16 cellular contexts compared by ENCODE assay signal in the genomic region with DNA sequence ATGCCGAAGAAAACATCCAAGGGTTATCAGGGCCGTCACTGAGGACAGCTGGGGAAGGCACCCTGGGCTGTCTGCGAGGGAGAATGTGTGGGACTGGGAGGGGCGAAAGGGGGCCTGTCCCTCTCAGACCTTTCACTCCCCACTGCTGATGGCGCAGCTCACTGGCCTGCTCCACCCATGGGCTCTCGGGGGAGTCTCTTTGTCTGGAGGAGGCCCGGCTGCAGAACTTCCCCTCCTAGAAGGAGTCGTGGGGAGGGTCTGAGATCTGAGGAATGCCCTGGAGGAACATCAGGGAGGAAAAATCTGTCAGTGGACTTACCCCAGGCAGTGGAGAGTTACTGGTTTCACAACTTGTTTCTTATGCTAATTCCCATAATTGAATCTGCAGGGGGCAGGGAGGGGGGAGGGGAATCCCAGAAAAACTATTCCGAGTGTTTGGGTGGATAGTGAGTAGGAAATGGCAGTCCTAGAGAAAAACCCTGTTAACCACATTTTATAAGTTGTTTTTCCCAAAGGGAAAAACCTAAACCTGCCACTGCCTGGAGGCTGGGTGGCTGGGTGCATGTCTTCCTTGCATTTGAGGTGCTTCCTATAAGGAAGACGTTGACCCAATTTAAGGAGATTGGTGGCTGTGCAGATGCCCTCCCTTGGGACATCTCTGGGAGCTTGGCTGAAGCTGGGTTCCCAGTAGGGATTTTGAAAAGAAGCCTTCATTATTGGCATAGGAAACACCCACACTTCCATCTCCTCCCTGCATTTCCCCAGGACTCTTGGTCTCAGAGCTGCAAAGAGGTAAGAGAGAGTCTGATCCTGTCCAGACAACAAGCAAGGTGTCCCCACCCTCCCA. TPM values are rescaled to one million over a fixed set of nuclear protein-coding genes. Genes with fewer than 3 reads are reported as not detected.
DNase-seq lines count a peak whose midpoint lies in the region; ATAC-seq, FAIRE-seq and TF ChIP-seq lines count a peak whose summit lies in the region.
"Had no signal": no experiment of that assay in that cellular context is flagged by ENCODE, and none has a peak within 500 bp of the region (broad histone marks: within the 10 kb centered on the region; RNA-seq: fewer than 3 reads in every experiment).

No MANE protein-coding gene starts in this region.

- TF ChIP-seq CTCF in brain (conservative IDR thresholded peaks at IDR 0.05) (no peak), PC-3 (conservative IDR thresholded peaks at IDR 0.05; ENCODE audit: low read depth, low read length) (no peak)

- peak overlapping the region; percentile 39 for H2BK5ac ChIP-seq in mesendoderm (ENCODE audit: low read length)

- no peaks in the 10 kb centered on the region for H3F3A ChIP-seq in PC-3 (ENCODE audit: low read length, unreplicated experiment)

- peak overlapping the region in 4 of 5 experiments; percentile 32 to 93 (median 60) for H3K27ac Mint-ChIP-seq in brain
- H3K27ac Mint-ChIP-seq: activated T-helper 1 cell treated with anti-CD3 and anti-CD28 coated beads, Interleukin-12 subunit alpha, Interleukin-12 subunit beta, Interleukin-2, Interleukin-4 antibody, amounts not matched to agents 30 ng/mL and 10 ng/mL and 1 ng/mL, durations not matched to agents 14 hours and 24 hours and 36 hours had no signal

- no peak overlapping the region for H3K4me3 ChIP-seq in mesendoderm (ENCODE audit: low read length)
- H3K4me3 ChIP-seq in thymus (ENCODE audit: low read length), result no peak overlapping the region
- no peak overlapping the region for H3K4me3 ChIP-seq in PC-3 (ENCODE audit: low read length)
- H3K4me3 ChIP-seq: coronary artery, Peyer's patch had no signal

- H3K9ac ChIP-seq in mesendoderm (ENCODE audit: low read length), result peak overlapping the region; percentile 44
- no peak overlapping the region for H3K9ac ChIP-seq in PC-3 (ENCODE audit: low read length)

- H4K8ac ChIP-seq in mesendoderm (ENCODE audit: low read depth, low read length), result no peak overlapping the region

- peak overlapping the region in 1 of 5 experiments; percentile 26 for H3K4me3 Mint-ChIP-seq in brain
- H3K4me3 Mint-ChIP-seq: activated T-helper 1 cell treated with anti-CD3 and anti-CD28 coated beads, Interleukin-12 subunit alpha, Interleukin-12 subunit beta, Interleukin-2, Interleukin-4 antibody, amounts not matched to agents 30 ng/mL and 10 ng/mL and 1 ng/mL, durations not matched to agents 14 hours and 24 hours and 36 hours had no signal

- TF ChIP-seq POLR2A in H54 (IDR thresholded peaks at IDR 0.05; ENCODE audit: low read depth, low read length), result no peak

- CTCF ChIA-PET in PC-3 (lab: Charles Lee), result interaction anchor here (0.6 kb wide), 1 partner anchor 70 kb away, joined by 6 read pairs; no protein-coding TSS in a partner anchor

- H4K20me1 ChIP-seq in PC-3 (ENCODE audit: low read length), result no peaks in the 10 kb centered on the region

- H3K9me3 ChIP-seq in thymus (ENCODE audit: control insufficient read depth) (no peaks in the 10 kb centered on the region), PC-3 (ENCODE audit: low read length) (no peaks in the 10 kb centered on the region)
- H3K9me3 ChIP-seq: Peyer's patch had no signal

- no peak overlapping the region for H3K23ac ChIP-seq in mesendoderm (ENCODE audit: low read length)

- H3K9me2 ChIP-seq in PC-3 (replicated peaks; ENCODE audit: low read length), result no peaks in the 10 kb centered on the region

- no CpG with 5 or more reads among the region's 10 CpGs for WGBS in mesendoderm (ENCODE audit: extremely low coverage, insufficient coverage, low lambda C conversion rate)
- 91% methylated on average over 10 of the region's 10 CpGs for WGBS in thymus

- peak overlapping the region; percentile 2 for H3K4me2 ChIP-seq in mesendoderm (ENCODE audit: low read length)
- H3K4me2 ChIP-seq in PC-3 (ENCODE audit: low read length), result no peak overlapping the region

- H3K56ac ChIP-seq in mesendoderm (ENCODE audit: low read length), result peak overlapping the region; percentile 83

- H3K79me1 ChIP-seq in mesendoderm (ENCODE audit: low read length), result no peaks in the 10 kb centered on the region

- H3K36me3 ChIP-seq in mesendoderm (ENCODE audit: control insufficient read depth, insufficient read depth, low read length) (no peaks in the 10 kb centered on the region), thymus (ENCODE audit: control insufficient read depth, insufficient read depth) (no peaks in the 10 kb centered on the region), PC-3 (ENCODE audit: low read depth, low read length) (no peaks in the 10 kb centered on the region)
- H3K36me3 ChIP-seq: Peyer's patch, WERI-Rb-1 had no signal

- no peak overlapping the region for H4K5ac ChIP-seq in mesendoderm (ENCODE audit: low read length)

- H2AFZ ChIP-seq in PC-3 (ENCODE audit: low read length), result no peak overlapping the region

- peaks cover 0 to 5% (median 0%) of the 10 kb centered on the region in 5 experiments for H3K9me3 Mint-ChIP-seq in brain
- H3K9me3 Mint-ChIP-seq: activated T-helper 1 cell treated with anti-CD3 and anti-CD28 coated beads, Interleukin-12 subunit alpha, Interleukin-12 subunit beta, Interleukin-2, Interleukin-4 antibody, amounts not matched to agents 30 ng/mL and 10 ng/mL and 1 ng/mL, durations not matched to agents 14 hours and 24 hours and 36 hours had no signal

- no peak overlapping the region for H2BK15ac ChIP-seq in mesendoderm (replicated peaks; ENCODE audit: low read depth)

- H3K79me2 ChIP-seq in mesendoderm (ENCODE audit: control insufficient read depth, insufficient read depth, low read length) (no peaks in the 10 kb centered on the region), PC-3 (ENCODE audit: low read length) (no peaks in the 10 kb centered on the region)

- H3K27ac ChIP-seq in mesendoderm (ENCODE audit: low read depth, low read length), result peak overlapping the region; percentile 71
- H3K27ac ChIP-seq in thymus (ENCODE audit: low read depth), result peak overlapping the region; percentile 60
- H3K27ac ChIP-seq in PC-3 (ENCODE audit: low read length), result no peak overlapping the region
- H3K27ac ChIP-seq: C4-2B, coronary artery, WERI-Rb-1 had no signal

- no TSS peak for BruUV-seq in PC-3 (replicated peaks; lab: Mats Ljungman, UMichigan)

- FAIRE-seq in H54 (lab: Jason Lieb, UNC), result no peak

- no peak overlapping the region for H2AK5ac ChIP-seq in mesendoderm (ENCODE audit: low read length)

- ATAC-seq in PC-3, result no peak

- H3K27me3 ChIP-seq in mesendoderm (ENCODE audit: insufficient read depth, low read length, poor library complexity) (no peaks in the 10 kb centered on the region), thymus (ENCODE audit: control insufficient read depth, insufficient read depth) (no peaks in the 10 kb centered on the region), PC-3 (ENCODE audit: low read length) (no peaks in the 10 kb centered on the region)
- H3K27me3 ChIP-seq: Peyer's patch had no signal

- H3K4me1 ChIP-seq in mesendoderm (ENCODE audit: control insufficient read depth, low read depth, low read length), result peaks cover 17% of the 10 kb centered on the region
- no peaks in the 10 kb centered on the region for H3K4me1 ChIP-seq in thymus (ENCODE audit: control insufficient read depth, insufficient read depth, low read length)
- peaks cover 40% of the 10 kb centered on the region for H3K4me1 ChIP-seq in PC-3 (ENCODE audit: insufficient read depth, low read length)
- H3K4me1 ChIP-seq: Peyer's patch had no signal

- peaks cover 61% of the 10 kb centered on the region for H3K4me1 Mint-ChIP-seq in brain

- intact Hi-C loops in PC-3 (cut with micrococcal nuclease), result no loop called here

- H3K27me3 Mint-ChIP-seq in brain, result peaks cover 7% of the 10 kb centered on the region

- H3K36me3 Mint-ChIP-seq in brain, result no peaks in the 10 kb centered on the region

- peak overlapping the region; percentile 75 for H2BK120ac ChIP-seq in mesendoderm (ENCODE audit: low read depth, low read length)

- DNase-seq in NCI-H69 (lab: John Stamatoyannopoulos, UW) (peak; percentile 27), mesendoderm (peak; percentile 94), PC-3 (no peak), anterior cingulate cortex (lab: John Stamatoyannopoulos, UW) (no peak), H54 (ENCODE audit: insufficient read length, low spot score) (no peak)
- DNase-seq: DMS79 treated with DMSO at 0.1 percent for 48 hours, HCEC 1CT, NCI-H2029, NCI-H524, Peyer's patch, WERI-Rb-1 had no signal

- H3K18ac ChIP-seq in mesendoderm (ENCODE audit: low read length), result peak overlapping the region; percentile 0

- POLR2A ChIA-PET in PC-3 (lab: Charles Lee; ENCODE audit: unreplicated experiment), result no interaction called here

- H3K4ac ChIP-seq in mesendoderm (ENCODE audit: low read depth, low read length), result no peak overlapping the region

RNA-seq across cellular contexts. Expression of a gene that starts 11.7 kb away (rescaled TPM):
- polyA plus RNA-seq in brain (ENCODE audit: insufficient read depth, low read depth, low replicate concordance) (32.9 TPM), thymus (14.1 TPM)
- polyA plus RNA-seq in mesendoderm (2013, experiment 1 of 2), result 32.1 TPM
- polyA plus RNA-seq in mesendoderm (2013, experiment 2 of 2), result 31.2 TPM
- total RNA-seq in PC-3 (2014; rRNA removed), result 20.6 and 29.8 TPM in 2 replicates

RNA-seq across cellular contexts. Expression of a gene that starts 23.8 kb away (rescaled TPM):
- 20.7 TPM for polyA plus RNA-seq in brain (ENCODE audit: insufficient read depth, low read depth, low replicate concordance)
- 14.2 TPM for polyA plus RNA-seq in mesendoderm (2013, experiment 1 of 2)
- 13.8 TPM for polyA plus RNA-seq in mesendoderm (2013, experiment 2 of 2)
- polyA plus RNA-seq in thymus, result 10.0 TPM
- 24.5 and 29.4 TPM in 2 replicates for total RNA-seq in PC-3 (2014; rRNA removed)

RNA-seq across cellular contexts. Expression of a gene that starts 37.8 kb away (rescaled TPM):
- polyA plus RNA-seq in brain (ENCODE audit: insufficient read depth, low read depth, low replicate concordance) (0.73 TPM), thymus (7.5 TPM)
- polyA plus RNA-seq in mesendoderm (2013, experiment 1 of 2), result 0.86 TPM
- 1.7 TPM for polyA plus RNA-seq in mesendoderm (2013, experiment 2 of 2)
- total RNA-seq in PC-3 (2014; rRNA removed), result 4.0 and 8.2 TPM in 2 replicates

Comparison
In these comparisons a context has a peak if more than half of its experiments do, and no peak if none do; other contexts are left out.
1. DNase-seq: peak in NCI-H69 (single experiment) and mesendoderm (single experiment); none in PC-3 (single experiment), anterior cingulate cortex (0 of 58) and H54 (single experiment).